2 cellular contexts compared by ENCODE assay signal in genomic region chr10:19952103-19952502, GRCh38.
TF ChIP-seq lines count a peak whose summit lies in the region.

No MANE protein-coding gene starts in this region.

TF ChIP-seq in SK-N-SH treated with all-trans-retinoic acid at 6 μM for 48 hours, 23 proteins besides CTCF, POLR2A, EP300 and RAD21 (continued from another document):
- TF ChIP-seq CSRNP3 (CRISPR knock-in tag; IDR thresholded peaks at IDR 0.05) (no peak), TSHZ2 (CRISPR knock-in tag; IDR thresholded peaks at IDR 0.05) (no peak), GLIS3 (CRISPR knock-in tag; IDR thresholded peaks at IDR 0.05) (no peak), PPARA (CRISPR knock-in tag; IDR thresholded peaks at IDR 0.05; ENCODE audit: borderline replicate concordance) (no peak), ZNF70 (CRISPR knock-in tag; IDR thresholded peaks at IDR 0.05) (no peak), ZFP3 (CRISPR knock-in tag; IDR thresholded peaks at IDR 0.05) (no peak), ZNF565 (CRISPR knock-in tag; conservative IDR thresholded peaks at IDR 0.05; ENCODE audit: low read depth) (no peak), BACH2 (CRISPR knock-in tag; IDR thresholded peaks at IDR 0.05; ENCODE audit: borderline replicate concordance) (no peak)
TF ChIP-seq in SK-N-SH treated with all-trans-retinoic acid at 6 μM for 48 hours: peak in this region for 0.

TF ChIP-seq in SK-N-SH, 30 proteins besides CTCF, POLR2A, EP300 and RAD21 (continued from another document):
- TF ChIP-seq EZH2phosphoT487 (IDR thresholded peaks at IDR 0.05; ENCODE audit: borderline replicate concordance, low read depth) (no peak), SIN3A (IDR thresholded peaks at IDR 0.05; ENCODE audit: borderline replicate concordance, low read depth, low read length) (no peak), MXI1 (IDR thresholded peaks at IDR 0.05; ENCODE audit: low read depth, low read length) (no peak), MEF2A (IDR thresholded peaks at IDR 0.05; ENCODE audit: borderline replicate concordance, low read depth) (no peak)
- TF ChIP-seq, protein P1, sequence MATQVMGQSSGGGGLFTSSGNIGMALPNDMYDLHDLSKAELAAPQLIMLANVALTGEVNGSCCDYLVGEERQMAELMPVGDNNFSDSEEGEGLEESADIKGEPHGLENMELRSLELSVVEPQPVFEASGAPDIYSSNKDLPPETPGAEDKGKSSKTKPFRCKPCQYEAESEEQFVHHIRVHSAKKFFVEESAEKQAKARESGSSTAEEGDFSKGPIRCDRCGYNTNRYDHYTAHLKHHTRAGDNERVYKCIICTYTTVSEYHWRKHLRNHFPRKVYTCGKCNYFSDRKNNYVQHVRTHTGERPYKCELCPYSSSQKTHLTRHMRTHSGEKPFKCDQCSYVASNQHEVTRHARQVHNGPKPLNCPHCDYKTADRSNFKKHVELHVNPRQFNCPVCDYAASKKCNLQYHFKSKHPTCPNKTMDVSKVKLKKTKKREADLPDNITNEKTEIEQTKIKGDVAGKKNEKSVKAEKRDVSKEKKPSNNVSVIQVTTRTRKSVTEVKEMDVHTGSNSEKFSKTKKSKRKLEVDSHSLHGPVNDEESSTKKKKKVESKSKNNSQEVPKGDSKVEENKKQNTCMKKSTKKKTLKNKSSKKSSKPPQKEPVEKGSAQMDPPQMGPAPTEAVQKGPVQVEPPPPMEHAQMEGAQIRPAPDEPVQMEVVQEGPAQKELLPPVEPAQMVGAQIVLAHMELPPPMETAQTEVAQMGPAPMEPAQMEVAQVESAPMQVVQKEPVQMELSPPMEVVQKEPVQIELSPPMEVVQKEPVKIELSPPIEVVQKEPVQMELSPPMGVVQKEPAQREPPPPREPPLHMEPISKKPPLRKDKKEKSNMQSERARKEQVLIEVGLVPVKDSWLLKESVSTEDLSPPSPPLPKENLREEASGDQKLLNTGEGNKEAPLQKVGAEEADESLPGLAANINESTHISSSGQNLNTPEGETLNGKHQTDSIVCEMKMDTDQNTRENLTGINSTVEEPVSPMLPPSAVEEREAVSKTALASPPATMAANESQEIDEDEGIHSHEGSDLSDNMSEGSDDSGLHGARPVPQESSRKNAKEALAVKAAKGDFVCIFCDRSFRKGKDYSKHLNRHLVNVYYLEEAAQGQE (IDR thresholded peaks at IDR 0.05; ENCODE audit: low read depth, low read length) = no peak
